In genomic region chr22:32378703-32379272, GRCh38 we compare ENCODE assay signal across 8 cellular contexts. TPM values are rescaled to one million over a fixed set of nuclear protein-coding genes. Genes with fewer than 3 reads are reported as not detected.
DNase-seq lines count a peak whose midpoint lies in the region; ATAC-seq and TF ChIP-seq lines count a peak whose summit lies in the region.

No MANE protein-coding gene starts in this region.

- no peak overlapping the region for H3K27ac Mint-ChIP-seq in T-cell
- H3K27ac Mint-ChIP-seq in effector memory CD8-positive, alpha-beta T cell, result peak overlapping the region in 1 of 2 donors; percentile 53

- BruUV-seq in OCI-LY7 (replicated peaks; lab: Mats Ljungman, UMichigan), result no TSS peak

- no peaks in the 10 kb centered on the region for H3K79me2 ChIP-seq in OCI-LY7 (ENCODE audit: insufficient read depth, low read depth, low read length)

- no peaks in the 10 kb centered on the region for H3K27me3 ChIP-seq in ovary

- no peak for TF ChIP-seq EP300 in ovary (IDR thresholded peaks at IDR 0.05)

- H3K4me1 Mint-ChIP-seq in T-cell, result no peaks in the 10 kb centered on the region
- no peaks in the 10 kb centered on the region for H3K4me1 Mint-ChIP-seq in effector memory CD8-positive, alpha-beta T cell (ENCODE audit: low read depth in 2 of 2)

- DNase-seq in ACHN (peak; percentile 77), G401 (ENCODE audit: low spot score) (peak; percentile 6), OCI-LY7 (ENCODE audit: low spot score) (peak; percentile 10), erythroblast (lab: John Stamatoyannopoulos, UW) (peak; percentile 41 to 49), pons (ENCODE audit: low spot score) (peak; percentile 58), T-cell (no peak), ovary (no peak)
- no peak for DNase-seq in effector memory CD8-positive, alpha-beta T cell

- 48 to 60% (median 57%) methylated on average over 3 to 4 of the region's 4 CpGs for WGBS in ovary, 3 donors

- H3K4me2 ChIP-seq in OCI-LY7 (ENCODE audit: low read length), result no peak overlapping the region

- intact Hi-C loops in OCI-LY7 (cut with micrococcal nuclease; ENCODE audit: unreplicated experiment) (no loop called here), ovary (cut with DNase I) (no loop called here)

- H2AFZ ChIP-seq in OCI-LY7 (ENCODE audit: low read length), result no peak overlapping the region

- TF ChIP-seq CTCF in OCI-LY7 (conservative IDR thresholded peaks at IDR 0.05; ENCODE audit: low read length), result peak; percentile 65
- TF ChIP-seq CTCF in ovary (IDR thresholded peaks at IDR 0.05), result no peak

- H3K4me1 ChIP-seq in OCI-LY7 (ENCODE audit: insufficient read depth, low read length, poor library complexity, severe bottlenecking) (no peaks in the 10 kb centered on the region), ovary (ENCODE audit: insufficient read depth) (no peaks in the 10 kb centered on the region)

- H3K9me3 Mint-ChIP-seq in T-cell, result no peaks in the 10 kb centered on the region
- no peaks in the 10 kb centered on the region for H3K9me3 Mint-ChIP-seq in effector memory CD8-positive, alpha-beta T cell

- no peaks in the 10 kb centered on the region for H4K20me1 ChIP-seq in OCI-LY7 (ENCODE audit: insufficient read depth, low read length)

- CTCF ChIA-PET in OCI-LY7 (lab: Charles Lee; ENCODE audit: unreplicated experiment), result no interaction called here
- CTCF ChIA-PET in T-cell (lab: Charles Lee), result no interaction called here

- no peak for TF ChIP-seq POLR2A in erythroblast (IDR thresholded peaks at IDR 0.05; ENCODE audit: low read length)
- TF ChIP-seq POLR2A in ovary (IDR thresholded peaks at IDR 0.05), result no peak

- no peak overlapping the region for H3K4me3 Mint-ChIP-seq in T-cell
- H3K4me3 Mint-ChIP-seq in effector memory CD8-positive, alpha-beta T cell, result no peak overlapping the region

- POLR2A ChIA-PET in OCI-LY7 (lab: Charles Lee) (interaction anchor here (0.6 kb wide), 2 partner anchors 12 to 1265 kb away, joined by 3 to 4 read pairs; no protein-coding TSS in a partner anchor), T-cell (lab: Charles Lee) (no interaction called here)

- in situ Hi-C loops in ACHN (cut with HindIII; ENCODE audit: low pct_ligation_motif_present, low pct_unique_long_range_greater_than_20kb, low sequenced_read_pairs), result no loop called here
- in situ Hi-C loops in G401 (cut with HindIII; ENCODE audit: low sequenced_read_pairs), result no loop called here

- H3K27me3 Mint-ChIP-seq in T-cell, result no peaks in the 10 kb centered on the region
- H3K27me3 Mint-ChIP-seq in effector memory CD8-positive, alpha-beta T cell, result peaks cover 0 to 10% of the 10 kb centered on the region in 2 donors

- no peak for ATAC-seq in T-cell (replicated peaks in 1 of 4)
- ATAC-seq in effector memory CD8-positive, alpha-beta T cell (replicated peaks), result no peak

- H3K36me3 ChIP-seq in OCI-LY7 (ENCODE audit: insufficient read depth, low read length) (no peaks in the 10 kb centered on the region), ovary (no peaks in the 10 kb centered on the region)

- no peaks in the 10 kb centered on the region for H3K9me2 ChIP-seq in OCI-LY7 (ENCODE audit: insufficient read depth, low read length)

- H3K4me3 ChIP-seq in OCI-LY7 (ENCODE audit: low read depth, low read length, poor library complexity, severe bottlenecking), result no peak overlapping the region
- no peak overlapping the region for H3K4me3 ChIP-seq in ovary

- H3K36me3 Mint-ChIP-seq in T-cell, result peaks cover 7% of the 10 kb centered on the region
- no peaks in the 10 kb centered on the region for H3K36me3 Mint-ChIP-seq in effector memory CD8-positive, alpha-beta T cell (ENCODE audit: insufficient read depth)

- H3K9me3 ChIP-seq in OCI-LY7 (ENCODE audit: low read length) (no peaks in the 10 kb centered on the region), ovary (no peaks in the 10 kb centered on the region)

- H3K27ac ChIP-seq in OCI-LY7 (ENCODE audit: low read depth, low read length, poor library complexity, severe bottlenecking) (no peak overlapping the region), ovary (no peak overlapping the region)

RNA-seq across cellular contexts. Expression of gene RFPL3, which starts 21.1 kb away (rescaled TPM):
- total RNA-seq in G401 (2014; rRNA removed; shearing (Covaris generic)), result not detected in 2 replicates
- not detected in 2 replicates for total RNA-seq in OCI-LY7 (2014; rRNA removed; shearing (Covaris generic))
- not detected in 2 replicates for total RNA-seq in OCI-LY7 (2022)
- total RNA-seq in T-cell, result not detected
- total RNA-seq in ovary, result not detected
- under 1 TPM in 1 of 2 donors, not detected in 1; 0.06 TPM for polyA plus RNA-seq in ovary

RNA-seq across cellular contexts. Expression of gene RTCB, which starts 33.3 kb away (rescaled TPM):
- 181 and 217 TPM in 2 replicates for total RNA-seq in G401 (2014; rRNA removed; shearing (Covaris generic))
- total RNA-seq in OCI-LY7 (2014; rRNA removed; shearing (Covaris generic)), result 37.2 and 58.3 TPM in 2 replicates
- total RNA-seq in OCI-LY7 (2022) (27.9 and 29.9 TPM in 2 replicates), T-cell (10 to 100 TPM; 35.8 to 49.4 (median 45.2) TPM), ovary (10 to 100 TPM; 42.9 to 68.3 (median 63.6) TPM)
- 10 to 100 TPM; 54.6 to 92.6 TPM for polyA plus RNA-seq in ovary

Comparison
In these comparisons a context has a peak if more than half of its experiments do, and no peak if none do; other contexts are left out.
1. DNase-seq: peak in ACHN (single experiment), G401 (single experiment), OCI-LY7 (single experiment), erythroblast (2 of 2) and pons (single experiment); none in T-cell (0 of 34), effector memory CD8-positive, alpha-beta T cell (0 of 3) and ovary (0 of 5).